8 cellular contexts compared by ENCODE assay signal in the genomic region with DNA sequence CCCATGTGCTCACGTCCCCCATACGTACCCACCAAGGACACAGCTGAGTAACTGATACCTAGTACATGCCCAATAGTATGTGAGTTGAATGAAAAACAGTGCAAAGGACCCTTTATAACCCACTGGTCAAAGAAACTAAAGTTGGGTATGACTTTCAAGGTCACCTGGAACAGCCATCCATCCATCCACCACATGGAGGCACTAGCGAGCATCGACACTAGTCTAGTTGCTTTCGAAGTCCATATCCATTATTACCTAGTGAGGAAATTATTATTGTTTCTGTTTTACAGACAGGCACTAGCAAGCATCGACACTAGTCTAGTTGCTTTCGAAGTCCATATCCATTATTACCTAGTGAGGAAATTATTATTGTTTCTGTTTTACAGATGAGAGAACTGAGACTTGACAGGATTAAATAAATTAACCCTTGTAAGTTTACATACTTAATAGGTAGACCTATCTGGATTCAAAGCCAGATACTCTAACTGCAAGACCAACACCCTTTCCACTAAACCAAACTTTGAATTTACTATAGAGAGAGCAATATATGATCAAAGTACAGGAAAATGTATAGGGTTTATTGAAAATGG.
DNase-seq lines count a peak whose midpoint lies in the region; ATAC-seq lines count a peak whose summit lies in the region.

No MANE protein-coding gene starts in this region.

- ATAC-seq in GM19035 (IDR thresholded peaks at IDR 0.05; ENCODE audit: unreplicated experiment) (peak; percentile 84), HG03442 (IDR thresholded peaks at IDR 0.05; ENCODE audit: unreplicated experiment) (peak; percentile 87), esophagus mucosa (peak; percentile 51), HG03139 (IDR thresholded peaks at IDR 0.05; ENCODE audit: unreplicated experiment) (no peak)

- DNase-seq in CD1c-positive myeloid dendritic cell (ENCODE audit: extremely low spot score) (peak; percentile 33), pulmonary artery endothelial cell (ENCODE audit: low read depth, low spot score) (peak; percentile 1), NCI-H187 (lab: John Stamatoyannopoulos, UW) (no peak)
- DNase-seq in activated CD4-positive, alpha-beta T cell treated with anti-CD3 and anti-CD28 coated beads for 24 hours (ENCODE audit: low read depth in 2 of 2), result peak; percentile 3 to 45

Comparison
In these comparisons a context has a peak if more than half of its experiments do, and no peak if none do; other contexts are left out.
1. DNase-seq: peak in CD1c-positive myeloid dendritic cell (single experiment), activated CD4-positive, alpha-beta T cell treated with anti-CD3 and anti-CD28 coated beads for 24 hours (2 of 2) and pulmonary artery endothelial cell (single experiment); none in NCI-H187 (0 of 2).